In genomic region chr5:151092750-151093149, GRCh38 we compare ENCODE assay signal across 8 cellular contexts. TPM values are rescaled to one million over a fixed set of nuclear protein-coding genes. Genes with fewer than 3 reads are reported as not detected.
DNase-seq lines count a peak whose midpoint lies in the region; ATAC-seq and TF ChIP-seq lines count a peak whose summit lies in the region.

No MANE protein-coding gene starts in this region.

- no peaks in the 10 kb centered on the region for H3K27me3 Mint-ChIP-seq in activated naive CD8-positive, alpha-beta T cell
- no peaks in the 10 kb centered on the region for H3K27me3 Mint-ChIP-seq in activated naive CD8-positive, alpha-beta T cell treated with anti-CD3 and anti-CD28 coated beads for 36 hours

- ATAC-seq in GM21825 (IDR thresholded peaks at IDR 0.05; ENCODE audit: unreplicated experiment) = no peak
- ATAC-seq in HG02852 (IDR thresholded peaks at IDR 0.05; ENCODE audit: unreplicated experiment) = no peak

- peaks cover 2% of the 10 kb centered on the region for H3K36me3 Mint-ChIP-seq in activated naive CD8-positive, alpha-beta T cell
- peaks cover 13% of the 10 kb centered on the region for H3K36me3 Mint-ChIP-seq in activated naive CD8-positive, alpha-beta T cell treated with anti-CD3 and anti-CD28 coated beads for 36 hours

- TF ChIP-seq CTCF in foreskin fibroblast (IDR thresholded peaks at IDR 0.05; ENCODE audit: low read depth, low read length) (no peak), transverse colon (IDR thresholded peaks at IDR 0.05) (no peak)

- peak overlapping the region; percentile 87 to 89 (median 88) for H3K27ac ChIP-seq in transverse colon

- H3K4me1 Mint-ChIP-seq in activated naive CD8-positive, alpha-beta T cell (ENCODE audit: low read depth) = peaks cover 62% of the 10 kb centered on the region
- H3K4me1 Mint-ChIP-seq in activated naive CD8-positive, alpha-beta T cell treated with anti-CD3 and anti-CD28 coated beads for 36 hours = peaks cover 61% of the 10 kb centered on the region

- no peak overlapping the region for H3K4me3 Mint-ChIP-seq in activated naive CD8-positive, alpha-beta T cell
- H3K4me3 Mint-ChIP-seq in activated naive CD8-positive, alpha-beta T cell treated with anti-CD3 and anti-CD28 coated beads for 36 hours = no peak overlapping the region

- H3K9me3 ChIP-seq in transverse colon = no peaks in the 10 kb centered on the region

- no peak for TF ChIP-seq EP300 in transverse colon (IDR thresholded peaks at IDR 0.05; ENCODE audit: low read depth)

- in situ Hi-C loops in transverse colon (cut with MboI; ENCODE audit: low pct_ligation_motif_present in 1 of 4, low pct_unique_long_range_greater_than_20kb in 1 of 4, low sequenced_read_pairs in 3 of 4) = no loop called here

- no peak for DNase-seq in activated naive CD8-positive, alpha-beta T cell treated with anti-CD3 and anti-CD28 coated beads for 36 hours
- peak; percentile 89 for DNase-seq in SKM-1 treated with dmso at 0.1 percent for 144 hours (lab: John Stamatoyannopoulos, UW; ENCODE audit: unreplicated experiment)
- DNase-seq in foreskin fibroblast = peak; percentile 90 to 93
- no peak for DNase-seq in transverse colon
- no peak for DNase-seq in retina

- no peaks in the 10 kb centered on the region for H3K9me3 Mint-ChIP-seq in activated naive CD8-positive, alpha-beta T cell (ENCODE audit: low read depth)
- no peaks in the 10 kb centered on the region for H3K9me3 Mint-ChIP-seq in activated naive CD8-positive, alpha-beta T cell treated with anti-CD3 and anti-CD28 coated beads for 36 hours

- H3K4me3 ChIP-seq in foreskin fibroblast (ENCODE audit: low read depth in 1 of 2, low read length in 2 of 2) (no peak overlapping the region), transverse colon (no peak overlapping the region)

- H3K4me1 ChIP-seq in transverse colon = peaks cover 37 to 52% (median 43%) of the 10 kb centered on the region in 4 donors

- H3K27ac Mint-ChIP-seq in activated naive CD8-positive, alpha-beta T cell = peak overlapping the region; percentile 7
- no peak overlapping the region for H3K27ac Mint-ChIP-seq in activated naive CD8-positive, alpha-beta T cell treated with anti-CD3 and anti-CD28 coated beads for 36 hours

- intact Hi-C loops in transverse colon (cut with DNase I; ENCODE audit: low total_unique reads) = no loop called here

- TF ChIP-seq POLR2A in transverse colon (IDR thresholded peaks at IDR 0.05) = no peak

- H3K27me3 ChIP-seq in transverse colon = no peaks in the 10 kb centered on the region

- H3K36me3 ChIP-seq in transverse colon = no peaks in the 10 kb centered on the region

- WGBS in transverse colon (ENCODE audit: low coverage in 1 of 2), 2 donors = 20% methylated on average over 1 of the region's 1 CpG; no CpG with 5 or more reads in 1 of the 2 donors

RNA-seq across cellular contexts. Expression of gene TNIP1, which starts 11.9 kb away (rescaled TPM):
- total RNA-seq in activated naive CD8-positive, alpha-beta T cell treated with anti-CD3 and anti-CD28 coated beads for 36 hours = 100 to 1,000 TPM; 185 to 189 TPM
- total RNA-seq in transverse colon = 100 to 1,000 TPM in 3 of 4 donors, 10 to 100 TPM in 1; 63.9 to 296 (median 223) TPM

Comparison
In these comparisons a context has a peak if more than half of its experiments do, and no peak if none do; other contexts are left out.
1. DNase-seq: peak in SKM-1 treated with dmso at 0.1 percent for 144 hours (single experiment) and foreskin fibroblast (2 of 2); none in activated naive CD8-positive, alpha-beta T cell treated with anti-CD3 and anti-CD28 coated beads for 36 hours (single experiment), transverse colon (single experiment) and retina (single experiment).